In genomic region chr10:79412516-79412915, GRCh38 we compare ENCODE assay signal across 19 cellular contexts.
"Had no signal": no experiment of that assay in that cellular context is flagged by ENCODE, and none has a peak within 500 bp of the region (broad histone marks: within the 10 kb centered on the region; RNA-seq: fewer than 3 reads in every experiment).

No MANE protein-coding gene starts in this region.

- H3K27me3 Mint-ChIP-seq: activated CD4-positive, alpha-beta memory T cell treated with anti-CD3 and anti-CD28 coated beads for 36 hours; activated naive CD8-positive, alpha-beta T cell treated with anti-CD3 and anti-CD28 coated beads for 36 hours; naive thymus-derived CD4-positive, alpha-beta T cell; stimulated activated naive CD8-positive, alpha-beta T cell treated with anti-CD3 and anti-CD28 coated beads, Interleukin-15, Interleukin-2, amounts not matched to agents 100 ng/mL and 50 ng/mL, for 24 hours had no signal

- H3K4me3 ChIP-seq: body of pancreas, colonic mucosa, left ventricle myocardium inferior, pancreas, suprapubic skin, transverse colon, vagina had no signal

- DNase-seq: activated CD4-positive, alpha-beta T cell treated with anti-CD3 and anti-CD28 coated beads for 4 hours; activated naive CD4-positive, alpha-beta T cell; activated naive CD8-positive, alpha-beta T cell treated with anti-CD3 and anti-CD28 coated beads for 36 hours; activated T-cell treated with anti-CD3 and anti-CD28 coated beads for 4 hours; amygdala; central memory CD4-positive, alpha-beta T cell; colonic mucosa; naive thymus-derived CD4-positive, alpha-beta T cell; transverse colon had no signal

- H3K36me3 ChIP-seq: colonic mucosa, pancreas, suprapubic skin, transverse colon had no signal

- ATAC-seq: body of pancreas had no signal

- H3K27ac Mint-ChIP-seq: activated CD4-positive, alpha-beta memory T cell treated with anti-CD3 and anti-CD28 coated beads for 36 hours; activated naive CD8-positive, alpha-beta T cell treated with anti-CD3 and anti-CD28 coated beads for 36 hours; activated T-helper 1 cell treated with anti-CD3 and anti-CD28 coated beads, Interleukin-12 subunit alpha, Interleukin-12 subunit beta, Interleukin-2, Interleukin-4 antibody, amounts not matched to agents 30 ng/mL and 10 ng/mL and 1 ng/mL, durations not matched to agents 14 hours and 24 hours and 36 hours; WTC11 had no signal

- H3K9me3 ChIP-seq: body of pancreas, colonic mucosa, left ventricle myocardium inferior, pancreas, suprapubic skin, transverse colon, vagina had no signal

- H3K9me3 Mint-ChIP-seq: activated CD4-positive, alpha-beta memory T cell treated with anti-CD3 and anti-CD28 coated beads for 36 hours; activated naive CD8-positive, alpha-beta T cell treated with anti-CD3 and anti-CD28 coated beads for 36 hours; activated T-helper 1 cell treated with anti-CD3 and anti-CD28 coated beads, Interleukin-12 subunit alpha, Interleukin-12 subunit beta, Interleukin-2, Interleukin-4 antibody, amounts not matched to agents 30 ng/mL and 10 ng/mL and 1 ng/mL, durations not matched to agents 14 hours and 24 hours and 36 hours; naive thymus-derived CD4-positive, alpha-beta T cell; stimulated activated naive CD8-positive, alpha-beta T cell treated with anti-CD3 and anti-CD28 coated beads, Interleukin-15, Interleukin-2, amounts not matched to agents 100 ng/mL and 50 ng/mL, for 24 hours; T-helper 2 cell treated with Interferon-gamma antibody and Interleukin-4, amounts not matched to agents 5 μg/mL and 100 μg/mL, for 36 hours; WTC11 had no signal

- H3K4me1 ChIP-seq: left ventricle myocardium inferior, vagina had no signal

- H3K27me3 ChIP-seq: body of pancreas, colonic mucosa, pancreas, suprapubic skin, transverse colon, vagina had no signal

- H3K36me3 Mint-ChIP-seq: activated CD4-positive, alpha-beta memory T cell treated with anti-CD3 and anti-CD28 coated beads for 36 hours; activated naive CD8-positive, alpha-beta T cell treated with anti-CD3 and anti-CD28 coated beads for 36 hours; naive thymus-derived CD4-positive, alpha-beta T cell; WTC11 had no signal

- H3K27ac ChIP-seq: body of pancreas, colonic mucosa, left ventricle myocardium inferior, pancreas, suprapubic skin, vagina had no signal

- H3K4me3 Mint-ChIP-seq: activated CD4-positive, alpha-beta memory T cell treated with anti-CD3 and anti-CD28 coated beads for 36 hours; activated naive CD8-positive, alpha-beta T cell treated with anti-CD3 and anti-CD28 coated beads for 36 hours; activated T-helper 1 cell treated with anti-CD3 and anti-CD28 coated beads, Interleukin-12 subunit alpha, Interleukin-12 subunit beta, Interleukin-2, Interleukin-4 antibody, amounts not matched to agents 30 ng/mL and 10 ng/mL and 1 ng/mL, durations not matched to agents 14 hours and 24 hours and 36 hours; naive thymus-derived CD4-positive, alpha-beta T cell; stimulated activated naive CD8-positive, alpha-beta T cell treated with anti-CD3 and anti-CD28 coated beads, Interleukin-15, Interleukin-2, amounts not matched to agents 100 ng/mL and 50 ng/mL, for 24 hours; T-helper 2 cell treated with Interferon-gamma antibody and Interleukin-4, amounts not matched to agents 5 μg/mL and 100 μg/mL, for 36 hours; WTC11 had no signal
